Comparison of ENCODE assay signal across 10 cellular contexts in genomic region chr1:239718997-239719628, GRCh38.
A peak's percentile ranks its signal among the peaks of the same experiment; 100 is the strongest.
DNase-seq lines count a peak whose midpoint lies in the region; ATAC-seq and TF ChIP-seq lines count a peak whose summit lies in the region.
"Had no signal": no experiment of that assay in that cellular context is flagged by ENCODE, and none has a peak within 500 bp of the region (broad histone marks: within the 10 kb centered on the region; RNA-seq: fewer than 3 reads in every experiment).

No MANE protein-coding gene starts in this region.

- DNase-seq in ELR (ENCODE audit: low read depth), result peak; percentile 56
- peak; percentile 14 for DNase-seq in NCI-H146 (lab: John Stamatoyannopoulos, UW)
- peak; percentile 54 for DNase-seq in activated CD8-positive, alpha-beta T cell treated with anti-CD3 and anti-CD28 coated beads, Interleukin-2, amount 10 ng/mL, durations not matched to agents 7 days and 5 days
- no peak for DNase-seq in natural killer cell
- no peak for DNase-seq in A172 (ENCODE audit: low spot score)
- DNase-seq in NCI-H1694 treated with DMSO at 0.1 percent for 48 hours (lab: John Stamatoyannopoulos, UW), result no peak
- DNase-seq: amygdala, NCI-H446 treated with DMSO at 0.1 percent for 48 hours had no signal

- POLR2A ChIA-PET in activated CD8-positive, alpha-beta T cell treated with anti-CD3 and anti-CD28 coated beads, Interleukin-2, amount 10 ng/mL, durations not matched to agents 7 days and 5 days (lab: Charles Lee), result interaction anchor here (0.7 to 3.3 kb wide), 14 partner anchors 9 to 132 kb away, joined by 3 to 25 read pairs (median 4); no protein-coding TSS in a partner anchor

- peaks cover 25% of the 10 kb centered on the region for H3K4me1 Mint-ChIP-seq in activated CD8-positive, alpha-beta T cell treated with anti-CD3 and anti-CD28 coated beads, Interleukin-2, amount 10 ng/mL, durations not matched to agents 7 days and 5 days (ENCODE audit: low read depth)
- H3K4me1 Mint-ChIP-seq in natural killer cell, result peaks cover 42 to 53% of the 10 kb centered on the region in 2 donors

- TF ChIP-seq CTCF in natural killer cell (IDR thresholded peaks at IDR 0.05), result no peak

- CTCF ChIA-PET in activated CD8-positive, alpha-beta T cell treated with anti-CD3 and anti-CD28 coated beads, Interleukin-2, amount 10 ng/mL, durations not matched to agents 7 days and 5 days (lab: Charles Lee), result interaction anchor here (0.7 to 3.3 kb wide), 10 partner anchors 9 to 179 kb away, joined by 3 to 24 read pairs (median 5); no protein-coding TSS in a partner anchor

- H3K27ac Mint-ChIP-seq in activated CD8-positive, alpha-beta T cell treated with anti-CD3 and anti-CD28 coated beads, Interleukin-2, amount 10 ng/mL, durations not matched to agents 7 days and 5 days, result peak overlapping the region; percentile 96
- H3K27ac Mint-ChIP-seq in natural killer cell, result peak overlapping the region; percentile 92 to 94

- intact Hi-C loops in natural killer cell (cut with micrococcal nuclease), result no loop called here

- H3K36me3 Mint-ChIP-seq in activated CD8-positive, alpha-beta T cell treated with anti-CD3 and anti-CD28 coated beads, Interleukin-2, amount 10 ng/mL, durations not matched to agents 7 days and 5 days (ENCODE audit: low read depth), result peaks cover 17% of the 10 kb centered on the region
- H3K36me3 Mint-ChIP-seq in natural killer cell, result peaks cover 8% of the 10 kb centered on the region

- no peak overlapping the region for H3K4me3 Mint-ChIP-seq in activated CD8-positive, alpha-beta T cell treated with anti-CD3 and anti-CD28 coated beads, Interleukin-2, amount 10 ng/mL, durations not matched to agents 7 days and 5 days
- peak overlapping the region; percentile 90 for H3K4me3 Mint-ChIP-seq in natural killer cell

- H3K9me3 Mint-ChIP-seq in activated CD8-positive, alpha-beta T cell treated with anti-CD3 and anti-CD28 coated beads, Interleukin-2, amount 10 ng/mL, durations not matched to agents 7 days and 5 days (ENCODE audit: insufficient read depth), result no peaks in the 10 kb centered on the region
- H3K9me3 Mint-ChIP-seq in natural killer cell, result no peaks in the 10 kb centered on the region

- ATAC-seq in activated CD8-positive, alpha-beta T cell treated with anti-CD3 and anti-CD28 coated beads, Interleukin-2, amount 10 ng/mL, durations not matched to agents 7 days and 5 days, result peak; percentile 69
- ATAC-seq in natural killer cell, result peak; percentile 32 to 48 (median 44)
- no peak for ATAC-seq in GM18502 (IDR thresholded peaks at IDR 0.05; ENCODE audit: poor library complexity, unreplicated experiment)
- ATAC-seq in GM18520 (IDR thresholded peaks at IDR 0.05; ENCODE audit: unreplicated experiment), result no peak

- no peaks in the 10 kb centered on the region for H3K27me3 Mint-ChIP-seq in activated CD8-positive, alpha-beta T cell treated with anti-CD3 and anti-CD28 coated beads, Interleukin-2, amount 10 ng/mL, durations not matched to agents 7 days and 5 days (ENCODE audit: low read depth)
- H3K27me3 Mint-ChIP-seq in natural killer cell (ENCODE audit: low read depth in 2 of 2), result no peaks in the 10 kb centered on the region

Comparison
In these comparisons a context has a peak if more than half of its experiments do, and no peak if none do; other contexts are left out.
1. DNase-seq: peak in ELR (single experiment), NCI-H146 (single experiment) and activated CD8-positive, alpha-beta T cell treated with anti-CD3 and anti-CD28 coated beads, Interleukin-2, amount 10 ng/mL, durations not matched to agents 7 days and 5 days (single experiment); none in natural killer cell (single experiment), A172 (single experiment) and NCI-H1694 treated with DMSO at 0.1 percent for 48 hours (single experiment).
2. ATAC-seq: peak in activated CD8-positive, alpha-beta T cell treated with anti-CD3 and anti-CD28 coated beads, Interleukin-2, amount 10 ng/mL, durations not matched to agents 7 days and 5 days (single experiment) and natural killer cell (3 of 3); none in GM18502 (single experiment) and GM18520 (single experiment).